Comparison of ENCODE assay signal across 11 cellular contexts in genomic region chr15:68210409-68210756, GRCh38. TPM values are rescaled to one million over a fixed set of nuclear protein-coding genes. Genes with fewer than 3 reads are reported as not detected.
A peak's percentile ranks its signal among the peaks of the same experiment; 100 is the strongest.
DNase-seq lines count a peak whose midpoint lies in the region; ATAC-seq and TF ChIP-seq lines count a peak whose summit lies in the region.
"Had no signal": no experiment of that assay in that cellular context is flagged by ENCODE, and none has a peak within 500 bp of the region (broad histone marks: within the 10 kb centered on the region; RNA-seq: fewer than 3 reads in every experiment).

No MANE protein-coding gene starts in this region.

- POLR2A ChIA-PET in BJ (lab: Charles Lee): no interaction called here

- H3K27me3 ChIP-seq in BJ (ENCODE audit: control insufficient read depth, insufficient read depth, low read length): no peaks in the 10 kb centered on the region
- no peaks in the 10 kb centered on the region for H3K27me3 ChIP-seq in rectal smooth muscle tissue (ENCODE audit: control insufficient read depth, insufficient read depth, low read length)
- H3K27me3 ChIP-seq: foreskin keratinocyte had no signal

- H3K4me1 ChIP-seq in rectal smooth muscle tissue (ENCODE audit: control insufficient read depth, insufficient read depth, low read length): peaks cover 8% of the 10 kb centered on the region

- no peak for ATAC-seq in HG03521 (IDR thresholded peaks at IDR 0.05; ENCODE audit: unreplicated experiment)
- ATAC-seq in GM19463 (IDR thresholded peaks at IDR 0.05; ENCODE audit: unreplicated experiment): no peak
- ATAC-seq in HG02885 (IDR thresholded peaks at IDR 0.05; ENCODE audit: poor library complexity, unreplicated experiment): no peak

- CTCF ChIA-PET in BJ (lab: Yijun Ruan, JAX): interaction anchor here (0.9 to 2.8 kb wide), 9 partner anchors 9 to 363 kb away, joined by 3 to 22 read pairs (median 8); no protein-coding TSS in a partner anchor

- H3K4me3 ChIP-seq in BJ (ENCODE audit: low read depth, low read length) (peak overlapping the region; percentile 24), coronary artery (peak overlapping the region; percentile 64), rectal smooth muscle tissue (ENCODE audit: low read length) (peak overlapping the region; percentile 58)
- H3K4me3 ChIP-seq: K562 had no signal

- H3K9me3 ChIP-seq in KOPT-K1 (ENCODE audit: insufficient read depth, low read length, poor library complexity, severe bottlenecking): no peaks in the 10 kb centered on the region

- H3K27ac ChIP-seq in KOPT-K1 (ENCODE audit: low read depth, low read length, poor library complexity, severe bottlenecking) (peak overlapping the region; percentile 73), coronary artery (no peak overlapping the region), rectal smooth muscle tissue (ENCODE audit: low read depth, low read length) (no peak overlapping the region)

- peaks cover 1% of the 10 kb centered on the region; the same call in 1 of the 2 replicates for H3K36me3 ChIP-seq in BJ (ENCODE audit: control insufficient read depth, insufficient read depth, low read length)
- peaks cover 71% of the 10 kb centered on the region for H3K36me3 ChIP-seq in KOPT-K1 (ENCODE audit: insufficient read depth, low read length)
- H3K36me3 ChIP-seq in rectal smooth muscle tissue (ENCODE audit: control insufficient read depth, insufficient read depth, low read length): no peaks in the 10 kb centered on the region

- no peak overlapping the region for H3K9ac ChIP-seq in rectal smooth muscle tissue (ENCODE audit: low read length)

- DNase-seq in BJ (ENCODE audit: low read depth) (no peak), coronary artery (ENCODE audit: low spot score) (peak; percentile 68)
- DNase-seq in activated CD8-positive, alpha-beta memory T cell treated with anti-CD3 and anti-CD28 coated beads, Interleukin-2, amount 50 U/mL, for 48 hours: no peak
- DNase-seq: NCI-H1417 treated with DMSO at 0.1 percent for 48 hours had no signal

- TF ChIP-seq CTCF in BJ (IDR thresholded peaks at IDR 0.05; ENCODE audit: insufficient read depth, low read depth, low read length) (no peak), coronary artery (IDR thresholded peaks at IDR 0.05) (no peak)

RNA-seq across cellular contexts. Expression of gene CALML4, which starts 5.3 kb away (rescaled TPM):
- 0.47 and 1.2 TPM in 2 replicates for polyA plus RNA-seq in BJ (2011; rRNA removed)
- polyA minus RNA-seq in BJ (2011; rRNA and poly(A)+ RNA removed): 0.31 and 0.33 TPM in 2 replicates

RNA-seq across cellular contexts. Expression of gene CLN6, which starts 19.1 kb away (rescaled TPM):
- 22.1 and 25.4 TPM in 2 replicates for polyA plus RNA-seq in BJ (2011; rRNA removed)
- polyA minus RNA-seq in BJ (2011; rRNA and poly(A)+ RNA removed): 25.1 and 27.1 TPM in 2 replicates
